ENCODE assay signal across 8 cellular contexts in the genomic region with DNA sequence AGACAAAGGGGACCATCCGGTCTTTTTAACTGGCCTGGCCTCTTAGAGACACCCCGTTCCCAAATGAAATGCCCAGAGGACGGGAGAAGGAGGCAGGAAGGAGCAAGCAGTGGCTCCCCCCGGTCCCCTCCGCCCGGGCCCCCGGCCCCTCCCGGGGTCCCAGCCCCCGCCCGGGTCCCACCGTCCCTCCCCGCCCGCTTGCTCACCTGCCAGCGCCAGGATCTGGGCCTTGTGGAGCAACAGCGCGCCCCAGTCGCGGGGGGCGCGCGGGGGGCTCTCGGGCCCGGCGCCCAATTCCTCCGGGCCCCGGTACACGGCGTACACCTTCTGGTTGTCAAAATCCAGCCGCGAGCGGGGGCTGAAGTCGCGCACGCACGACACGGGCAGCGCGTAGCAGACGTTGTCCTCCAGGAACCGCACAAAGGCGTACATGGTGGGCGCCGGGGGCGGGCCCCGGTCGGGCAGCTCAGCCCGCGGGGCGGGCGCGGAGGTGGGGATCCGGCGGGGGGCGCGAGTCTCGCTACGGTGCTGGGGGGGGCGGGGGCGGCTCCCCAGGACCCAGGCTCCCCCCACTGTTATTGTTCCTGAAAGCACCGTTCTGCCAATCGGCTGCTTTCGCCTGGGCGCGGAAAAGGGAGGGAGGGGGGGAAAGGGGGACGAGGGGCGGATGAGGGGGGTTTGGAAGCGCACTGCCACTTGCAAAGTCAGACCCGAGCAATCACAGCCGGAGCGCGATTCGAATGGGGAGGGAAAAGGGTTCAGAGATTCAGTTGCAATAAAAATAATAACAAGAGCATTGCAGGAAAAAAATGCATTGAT. TPM values are rescaled to one million over a fixed set of nuclear protein-coding genes. Genes with fewer than 3 reads are reported as not detected.
DNase-seq lines count a peak whose midpoint lies in the region; ATAC-seq and TF ChIP-seq lines count a peak whose summit lies in the region.

A gene with protein sequence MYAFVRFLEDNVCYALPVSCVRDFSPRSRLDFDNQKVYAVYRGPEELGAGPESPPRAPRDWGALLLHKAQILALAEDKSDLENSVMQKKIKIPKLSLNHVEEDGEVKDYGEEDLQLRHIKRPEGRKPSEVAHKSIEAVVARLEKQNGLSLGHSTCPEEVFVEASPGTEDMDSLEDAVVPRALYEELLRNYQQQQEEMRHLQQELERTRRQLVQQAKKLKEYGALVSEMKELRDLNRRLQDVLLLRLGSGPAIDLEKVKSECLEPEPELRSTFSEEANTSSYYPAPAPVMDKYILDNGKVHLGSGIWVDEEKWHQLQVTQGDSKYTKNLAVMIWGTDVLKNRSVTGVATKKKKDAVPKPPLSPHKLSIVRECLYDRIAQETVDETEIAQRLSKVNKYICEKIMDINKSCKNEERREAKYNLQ (minus strand): TSS at position 492 of the 819 bp plus-strand sequence. CDS start 60 bp downstream, at position 432.

- H3K36me3 Mint-ChIP-seq in effector memory CD8-positive, alpha-beta T cell (ENCODE audit: insufficient read depth): no peaks in the 10 kb centered on the region
- H3K36me3 Mint-ChIP-seq in mesothelial cell of epicardium: peaks cover 4% of the 10 kb centered on the region

- no peak within 1 kb of the TSS for H3K27ac ChIP-seq in RWPE1

- no peak for TF ChIP-seq CTCF in mesothelial cell of epicardium (IDR thresholded peaks at IDR 0.05; ENCODE audit: unreplicated experiment)
- TF ChIP-seq CTCF in RWPE1 (conservative IDR thresholded peaks at IDR 0.05; ENCODE audit: low read depth): no peak

- CTCF ChIA-PET in RWPE1 (lab: Yijun Ruan, JAX): no interaction called here

- DNase-seq in NCI-H187 treated with DMSO at 0.1 percent for 48 hours (lab: John Stamatoyannopoulos, UW) (peak; percentile 12), mesothelial cell of epicardium (ENCODE audit: low spot score in 2 of 2, unreplicated experiment in 2 of 2) (peak; percentile 52 to 70), RWPE1 (ENCODE audit: low spot score) (no peak)
- peak; percentile 34 to 37 for DNase-seq in activated CD4-positive, alpha-beta T cell treated with anti-CD3 and anti-CD28 coated beads, Interleukin-2, amount 50 U/mL, for 4 hours
- peak in 2 of 3 experiments; percentile 4 to 5 for DNase-seq in effector memory CD8-positive, alpha-beta T cell
- DNase-seq in stimulated activated CD8-positive, alpha-beta memory T cell treated with anti-CD3 and anti-CD28 coated beads, Interleukin-15, amount 100 ng/mL, for 24 hours (ENCODE audit: low read depth): peak; percentile 11

- H3K27ac Mint-ChIP-seq in effector memory CD8-positive, alpha-beta T cell: peak within 1 kb of the TSS in 1 of 2 donors; percentile 39
- H3K27ac Mint-ChIP-seq in mesothelial cell of epicardium: peak within 1 kb of the TSS; percentile 87

- peaks cover 0 to 2% of the 10 kb centered on the region in 2 donors for H3K9me3 Mint-ChIP-seq in effector memory CD8-positive, alpha-beta T cell
- H3K9me3 Mint-ChIP-seq in mesothelial cell of epicardium: no peaks in the 10 kb centered on the region

- peak within 1 kb of the TSS; percentile 70 to 75 for H3K4me3 Mint-ChIP-seq in effector memory CD8-positive, alpha-beta T cell
- peak within 1 kb of the TSS; percentile 93 for H3K4me3 Mint-ChIP-seq in mesothelial cell of epicardium

- POLR2A ChIA-PET in RWPE1 (lab: Yijun Ruan, JAX; ENCODE audit: low non-redundant PET): no interaction called here

- ATAC-seq in effector memory CD8-positive, alpha-beta T cell (replicated peaks): peak; percentile 68
- ATAC-seq in HG03139 (IDR thresholded peaks at IDR 0.05; ENCODE audit: unreplicated experiment): no peak

- H3K27me3 Mint-ChIP-seq in effector memory CD8-positive, alpha-beta T cell: peaks cover 35 to 44% of the 10 kb centered on the region in 2 donors
- peaks cover 13% of the 10 kb centered on the region for H3K27me3 Mint-ChIP-seq in mesothelial cell of epicardium (ENCODE audit: low read depth)

- H3K4me3 ChIP-seq in GM08714 (ENCODE audit: low read length): peak within 1 kb of the TSS; percentile 62

- H3K4me1 Mint-ChIP-seq in effector memory CD8-positive, alpha-beta T cell (ENCODE audit: low read depth in 2 of 2): peaks cover 8% of the 10 kb centered on the region in 2 donors
- H3K4me1 Mint-ChIP-seq in mesothelial cell of epicardium: peaks cover 19% of the 10 kb centered on the region

RNA-seq across cellular contexts. Expression of the gene that starts here (rescaled TPM):
- total RNA-seq in mesothelial cell of epicardium: 11.3 to 14.8 TPM (median 13.7 TPM) in 3 replicates
